In the genomic region with DNA sequence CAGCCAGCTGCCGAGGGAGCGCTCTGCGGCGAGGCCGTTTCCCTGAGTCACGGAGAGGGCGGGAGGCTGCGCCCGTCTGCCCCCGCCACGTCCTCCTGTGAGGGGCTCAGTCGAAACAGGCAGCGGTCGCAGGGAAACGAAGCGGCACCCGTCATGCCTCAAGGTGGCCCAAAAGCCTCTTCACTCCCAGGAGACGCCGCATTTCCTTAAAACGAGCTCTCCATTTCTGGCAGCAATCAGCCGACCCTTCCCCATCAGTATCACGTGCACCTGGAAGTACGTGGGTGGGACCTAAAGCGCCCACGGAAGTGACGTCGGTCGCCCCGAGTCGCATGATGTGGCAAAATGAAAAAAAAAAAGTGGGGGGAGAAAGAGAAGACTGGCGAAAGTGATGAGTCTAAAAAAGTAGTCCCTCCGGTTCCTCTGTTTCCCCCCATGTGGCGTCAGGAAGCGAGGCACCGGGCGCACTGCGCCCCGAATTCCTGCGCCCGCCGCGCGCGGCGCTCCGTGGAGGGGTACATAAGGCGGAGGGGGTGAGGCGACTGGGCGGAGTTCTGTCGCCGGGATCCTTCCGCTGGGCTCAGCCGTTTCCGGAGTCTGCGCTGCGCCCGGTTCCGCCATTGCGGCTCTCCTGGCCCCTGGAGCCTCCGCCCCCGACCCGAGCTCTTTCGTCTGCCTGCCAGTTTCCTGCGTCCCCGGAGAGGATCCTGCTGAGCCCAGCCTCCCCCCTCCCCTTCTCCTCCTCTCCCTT, we compare ENCODE assay signal across 8 cellular contexts. TPM values are rescaled to one million over a fixed set of nuclear protein-coding genes. Genes with fewer than 3 reads are reported as not detected.
A peak's percentile ranks its signal among the peaks of the same experiment; 100 is the strongest.
DNase-seq lines count a peak whose midpoint lies in the region; ATAC-seq, FAIRE-seq and TF ChIP-seq lines count a peak whose summit lies in the region.

A gene (plus strand): TSS at position 583 of the 751 bp plus-strand sequence. CDS start 237 bp downstream, outside the sequence.

- TF ChIP-seq CTCF in D721Med (IDR thresholded peaks at IDR 0.05; ENCODE audit: insufficient read depth, missing control alignments) (no peak), OCI-LY7 (conservative IDR thresholded peaks at IDR 0.05; ENCODE audit: low read length) (no peak)

- H4K20me1 ChIP-seq in OCI-LY7 (ENCODE audit: insufficient read depth, low read length), result peaks cover 33% of the 10 kb centered on the region

- intact Hi-C loops in OCI-LY7 (cut with micrococcal nuclease; ENCODE audit: unreplicated experiment), result loop anchor here (1.0 to 5.0 kb wide), 3 partner anchors 23 to 54 kb away; a partner anchor contains a TSS

- CTCF ChIA-PET in OCI-LY7 (lab: Charles Lee; ENCODE audit: unreplicated experiment), result interaction anchor here (1.2 kb wide), 1 partner anchor 23 kb away, joined by 4 read pairs; no protein-coding TSS in a partner anchor

- BruUV-seq in OCI-LY7 (replicated peaks; lab: Mats Ljungman, UMichigan), result no TSS peak

- peak within 1 kb of the TSS; percentile 91 for H3K4me2 ChIP-seq in OCI-LY7 (ENCODE audit: low read length)

- ATAC-seq in GM21526 (IDR thresholded peaks at IDR 0.05; ENCODE audit: low FRiP score, unreplicated experiment), result peak; percentile 76

- H3K9me3 ChIP-seq in OCI-LY7 (ENCODE audit: low read length), result no peaks in the 10 kb centered on the region

- DNase-seq in D721Med (ENCODE audit: insufficient read length, low spot score), result peak; percentile 55
- peak; percentile 84 for DNase-seq in HuH-7.5 (ENCODE audit: low spot score)
- DNase-seq in OCI-LY7 (ENCODE audit: low spot score), result peak; percentile 97
- peak; percentile 88 for DNase-seq in activated T-cell treated with anti-CD3 and anti-CD28 coated beads for 24 hours (ENCODE audit: low read depth)
- DNase-seq in epidermal melanocyte (ENCODE audit: insufficient read length, low spot score), result peak; percentile 79
- DNase-seq in middle frontal gyrus (ENCODE audit: extremely low spot score, low spot score), result peak; percentile 93
- peak; percentile 87 to 88 for DNase-seq in stimulated activated CD8-positive, alpha-beta memory T cell treated with anti-CD3 and anti-CD28 coated beads, Interleukin-2, amount 100 ng/mL, for 48 hours (ENCODE audit: low read depth in 2 of 2)

- H3K36me3 ChIP-seq in OCI-LY7 (ENCODE audit: insufficient read depth, low read length), result peaks cover 25% of the 10 kb centered on the region

- H3K4me1 ChIP-seq in OCI-LY7 (ENCODE audit: insufficient read depth, low read length, poor library complexity, severe bottlenecking), result peaks cover 47% of the 10 kb centered on the region

- H3K9me2 ChIP-seq in OCI-LY7 (ENCODE audit: insufficient read depth, low read length), result no peaks in the 10 kb centered on the region

- H3K79me2 ChIP-seq in OCI-LY7 (ENCODE audit: insufficient read depth, low read depth, low read length), result peaks cover 68% of the 10 kb centered on the region

- peak within 1 kb of the TSS; percentile 98 for H3K4me3 ChIP-seq in OCI-LY7 (ENCODE audit: low read depth, low read length, poor library complexity, severe bottlenecking)

- peak within 1 kb of the TSS; percentile 93 for H3K27ac ChIP-seq in OCI-LY7 (ENCODE audit: low read depth, low read length, poor library complexity, severe bottlenecking)

- H2AFZ ChIP-seq in OCI-LY7 (ENCODE audit: low read length), result peak within 1 kb of the TSS; percentile 46; the same call in 1 of the 2 replicates

- POLR2A ChIA-PET in OCI-LY7 (lab: Charles Lee), result interaction anchor here (0.7 to 2.8 kb wide), 10 partner anchors 8 to 1919 kb away, joined by 3 to 23 read pairs (median 4); a partner anchor contains a TSS

- FAIRE-seq in D721Med (lab: Jason Lieb, UNC), result no peak

RNA-seq across cellular contexts. Expression of the gene that starts here (rescaled TPM):
- 123 and 155 TPM in 2 replicates for total RNA-seq in OCI-LY7 (2014; rRNA removed; shearing (Covaris generic))
- 214 and 227 TPM in 2 replicates for total RNA-seq in OCI-LY7 (2022)

Comparison
In these comparisons a context has a peak if more than half of its experiments do, and no peak if none do; other contexts are left out.
1. Peak in every context shown above with its lines: DNase-seq, ATAC-seq, H3K4me3 ChIP-seq and H3K27ac ChIP-seq.